In genomic region chr20:47815866-47816265, GRCh38 we compare ENCODE assay signal across 16 cellular contexts. TPM values are rescaled to one million over a fixed set of nuclear protein-coding genes. Genes with fewer than 3 reads are reported as not detected.
DNase-seq lines count a peak whose midpoint lies in the region; ATAC-seq and TF ChIP-seq lines count a peak whose summit lies in the region.
"Had no signal": no experiment of that assay in that cellular context is flagged by ENCODE, and none has a peak within 500 bp of the region (broad histone marks: within the 10 kb centered on the region; RNA-seq: fewer than 3 reads in every experiment).

No MANE protein-coding gene starts in this region.

- H4K20me1 ChIP-seq in BLaER1 treated with 17β-estradiol and CSF1 and Interleukin-3, amounts not matched to agents 10 nM and 100 nM: no peaks in the 10 kb centered on the region

- H3K4me1 ChIP-seq in BLaER1 treated with 17β-estradiol and CSF1 and Interleukin-3, amounts not matched to agents 10 nM and 100 nM: peaks cover 0 to 21% (median 17%) of the 10 kb centered on the region in 10 experiments; a peak in 15 of 20 replicates
- H3K4me1 ChIP-seq in neuronal stem cell (ENCODE audit: control insufficient read depth in 2 of 2, insufficient read depth in 1 of 2, low read depth in 1 of 2, low read length in 2 of 2) (peaks cover 0 to 6% of the 10 kb centered on the region in 2 donors), upper lobe of right lung (no peaks in the 10 kb centered on the region)
- H3K4me1 ChIP-seq: Caco-2 had no signal

- no peaks in the 10 kb centered on the region for H3K36me3 ChIP-seq in BLaER1 treated with 17β-estradiol and CSF1 and Interleukin-3, amounts not matched to agents 10 nM and 100 nM
- H3K36me3 ChIP-seq in neuronal stem cell (replicated peaks in 1 of 2; ENCODE audit: control insufficient read depth in 2 of 2, insufficient read depth in 2 of 2, low read length in 2 of 2): no peaks in the 10 kb centered on the region
- H3K36me3 ChIP-seq in upper lobe of right lung: no peaks in the 10 kb centered on the region

- H3K4me2 ChIP-seq in BLaER1 treated with 17β-estradiol and CSF1 and Interleukin-3, amounts not matched to agents 10 nM and 100 nM: peak overlapping the region in 6 of 11 experiments; percentile 22 to 82 (median 58); a peak in 10 of 22 replicates
- no peak overlapping the region for H3K4me2 ChIP-seq in neuronal stem cell (ENCODE audit: insufficient read depth, low read length, poor library complexity, severe bottlenecking)
- H3K4me2 ChIP-seq: GM23338 had no signal

- H3K27ac Mint-ChIP-seq in immature natural killer cell: no peak overlapping the region
- H3K27ac Mint-ChIP-seq: B cell; CD8-positive, alpha-beta T cell; GM23338; H9 had no signal

- H4K91ac ChIP-seq in neuronal stem cell (ENCODE audit: low read depth, low read length, poor library complexity): no peak overlapping the region

- no peak overlapping the region for H3K4me3 Mint-ChIP-seq in immature natural killer cell
- H3K4me3 Mint-ChIP-seq: B cell; CD14-positive monocyte; CD8-positive, alpha-beta T cell; GM23338; H9 had no signal

- POLR2A ChIA-PET in RWPE1 (lab: Yijun Ruan, JAX; ENCODE audit: low non-redundant PET): no interaction called here

- H2BK12ac ChIP-seq in neuronal stem cell (ENCODE audit: low read length): no peak overlapping the region

- H3K18ac ChIP-seq in neuronal stem cell (ENCODE audit: low read length): peak overlapping the region; percentile 62

- no peak overlapping the region for H3K14ac ChIP-seq in neuronal stem cell (ENCODE audit: low read length)

- H3K4me3 ChIP-seq in BLaER1 treated with 17β-estradiol and CSF1 and Interleukin-3, amounts not matched to agents 10 nM and 100 nM: no peak overlapping the region
- H3K4me3 ChIP-seq in neuronal stem cell (ENCODE audit: low read length in 2 of 2) (no peak overlapping the region), upper lobe of right lung (no peak overlapping the region)
- H3K4me3 ChIP-seq: GM12878, GM23338 had no signal

- H3K4ac ChIP-seq in neuronal stem cell (ENCODE audit: low read length): no peak overlapping the region

- TF ChIP-seq CTCF in RWPE1 (conservative IDR thresholded peaks at IDR 0.05; ENCODE audit: low read depth): no peak
- TF ChIP-seq CTCF in upper lobe of right lung (IDR thresholded peaks at IDR 0.05): no peak

- H3K9me3 ChIP-seq in BLaER1 treated with 17β-estradiol and CSF1 and Interleukin-3, amounts not matched to agents 10 nM and 100 nM (replicated peaks in 1 of 11): peaks cover 6 to 20% (median 11%) of the 10 kb centered on the region in 11 experiments; a peak in 15 of 22 replicates
- H3K9me3 ChIP-seq in neuronal stem cell (replicated peaks in 1 of 2; ENCODE audit: control insufficient read depth in 2 of 2, insufficient read depth in 1 of 2, low read depth in 1 of 2, low read length in 2 of 2) (peaks cover 0 to 3% of the 10 kb centered on the region in 2 donors), upper lobe of right lung (no peaks in the 10 kb centered on the region)
- H3K9me3 ChIP-seq: Caco-2 had no signal

- H2BK120ac ChIP-seq in neuronal stem cell (ENCODE audit: low read depth, low read length): no peak overlapping the region

- no peak overlapping the region for H2BK5ac ChIP-seq in neuronal stem cell (ENCODE audit: low read length)

- intact Hi-C loops in upper lobe of right lung (cut with DNase I): no loop called here

- H3K9me3 Mint-ChIP-seq in immature natural killer cell: no peaks in the 10 kb centered on the region
- H3K9me3 Mint-ChIP-seq: GM23338 had no signal

- H3K36me3 Mint-ChIP-seq in immature natural killer cell: no peaks in the 10 kb centered on the region
- H3K36me3 Mint-ChIP-seq: CD14-positive monocyte; CD8-positive, alpha-beta T cell had no signal

- no peaks in the 10 kb centered on the region for H3K79me1 ChIP-seq in neuronal stem cell (ENCODE audit: low read depth, low read length)

- ATAC-seq in upper lobe of right lung (no peak), GM19467 (IDR thresholded peaks at IDR 0.05; ENCODE audit: unreplicated experiment) (no peak)
- ATAC-seq: CD8-positive, alpha-beta T cell; GM12878; GM23338 had no signal

- no peak overlapping the region for H3K27ac ChIP-seq in BLaER1 treated with 17β-estradiol and CSF1 and Interleukin-3, amounts not matched to agents 10 nM and 100 nM
- H3K27ac ChIP-seq in RWPE1 (peak overlapping the region; percentile 87), neuronal stem cell (replicated peaks; ENCODE audit: low read length) (no peak overlapping the region), upper lobe of right lung (no peak overlapping the region)

- H3K9ac ChIP-seq in BLaER1 treated with 17β-estradiol and CSF1 and Interleukin-3, amounts not matched to agents 10 nM and 100 nM: no peak overlapping the region
- H3K9ac ChIP-seq in neuronal stem cell (ENCODE audit: low read depth, low read length, poor library complexity): no peak overlapping the region

- H3K27me3 ChIP-seq in BLaER1 treated with 17β-estradiol and CSF1 and Interleukin-3, amounts not matched to agents 10 nM and 100 nM: no peaks in the 10 kb centered on the region
- H3K27me3 ChIP-seq in neuronal stem cell (ENCODE audit: control insufficient read depth in 3 of 3, insufficient read depth in 3 of 3, low read depth in 1 of 3, low read length in 3 of 3): peaks cover 0 to 28% (median 0%) of the 10 kb centered on the region in 3 experiments
- H3K27me3 ChIP-seq in upper lobe of right lung: peaks cover 44% of the 10 kb centered on the region

- H2AK5ac ChIP-seq in neuronal stem cell (ENCODE audit: low read depth, low read length): peak overlapping the region; percentile 12

- CTCF ChIA-PET in RWPE1 (lab: Yijun Ruan, JAX): interaction anchor here (1.5 kb wide), 1 partner anchor 30 kb away, joined by 4 read pairs; no protein-coding TSS in a partner anchor

- no peak for DNase-seq in RWPE1 (ENCODE audit: low spot score)
- no peak for DNase-seq in neuronal stem cell (ENCODE audit: low spot score)
- peak; percentile 41 for DNase-seq in upper lobe of right lung
- no peak for DNase-seq in stimulated activated CD4-positive, alpha-beta T cell treated with anti-CD3 and anti-CD28 coated beads, Interleukin-2, amount 100 ng/mL, for 48 hours
- DNase-seq in immature natural killer cell: no peak
- DNase-seq: CD8-positive, alpha-beta T cell; DMS53; H9; IMR-90 had no signal

- no CpG with 5 or more reads among the region's 5 CpGs for WGBS in neuronal stem cell (ENCODE audit: extremely low coverage in 2 of 2, insufficient read length in 2 of 2, insufficient replicate concordance in 1 of 2), 2 donors

- H2AFZ ChIP-seq in neuronal stem cell (ENCODE audit: low read length): no peak overlapping the region
- H2AFZ ChIP-seq: GM23338 had no signal

- H3K4me1 Mint-ChIP-seq in immature natural killer cell: no peaks in the 10 kb centered on the region
- H3K4me1 Mint-ChIP-seq: CD14-positive monocyte had no signal

- peaks cover 6 to 13% (median 8%) of the 10 kb centered on the region in 3 donors for H3K27me3 Mint-ChIP-seq in immature natural killer cell (ENCODE audit: low read depth in 3 of 3)

- peak overlapping the region; percentile 42 for H2BK15ac ChIP-seq in neuronal stem cell (ENCODE audit: low read length)

- no peak overlapping the region for H4K8ac ChIP-seq in neuronal stem cell (ENCODE audit: low read depth, low read length)

- no peak overlapping the region for H3K23ac ChIP-seq in neuronal stem cell (ENCODE audit: low read depth, low read length, poor library complexity)

RNA-seq across cellular contexts. Expression of gene SULF2, which starts 30.6 kb away (rescaled TPM):
- 46.1 TPM for polyA plus RNA-seq in neuronal stem cell (2013, experiment 1 of 2)
- polyA plus RNA-seq in neuronal stem cell (2013, experiment 2 of 2): 48.2 TPM
- 52.8 TPM for total RNA-seq in upper lobe of right lung
- polyA plus RNA-seq in immature natural killer cell: 1 to 10 TPM; 1.3 to 3.7 (median 3.0) TPM
